Comparison of ENCODE assay signal across 8 cellular contexts in the genomic region with DNA sequence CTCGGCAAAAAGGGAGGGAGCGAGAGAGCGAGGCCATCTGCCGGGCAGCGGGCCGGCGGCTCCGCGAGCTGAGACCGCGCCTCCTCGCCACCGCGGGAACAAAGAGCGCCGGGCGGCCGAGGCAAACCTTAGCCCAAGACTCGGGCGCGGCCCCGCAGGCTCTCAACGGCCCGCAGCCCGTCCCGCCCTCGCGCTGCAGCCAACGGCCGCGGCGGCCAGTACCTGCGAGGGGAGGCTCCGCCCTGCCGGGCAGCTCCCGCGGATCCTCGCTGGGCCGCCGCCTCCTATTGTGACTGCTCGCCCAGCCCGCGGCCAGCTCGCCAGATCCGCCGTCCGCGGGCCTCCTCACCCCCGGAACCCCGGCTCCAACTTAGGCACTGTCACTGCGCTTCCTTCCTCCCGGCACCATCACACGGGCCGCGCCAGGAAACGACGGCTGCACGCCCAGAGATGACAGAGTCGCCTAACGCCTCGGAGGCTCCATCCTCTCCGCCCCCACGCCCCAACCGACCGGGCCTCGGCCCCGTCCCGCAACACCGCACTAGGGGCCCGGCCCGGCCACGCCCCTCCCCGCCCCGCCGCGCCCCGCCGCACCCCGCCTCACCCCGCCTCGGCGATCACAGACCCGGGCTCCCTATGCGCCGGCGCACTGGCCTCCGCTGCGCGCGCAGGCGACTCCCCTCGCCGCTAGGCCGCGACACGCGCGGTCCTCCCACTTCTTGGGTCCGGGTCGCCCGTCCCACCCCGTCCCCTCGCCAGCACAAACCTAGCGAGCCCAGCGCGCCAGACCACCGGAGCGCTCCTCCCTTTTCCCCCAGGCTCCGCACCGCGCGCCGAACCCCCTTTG. TPM values are rescaled to one million over a fixed set of nuclear protein-coding genes. Genes with fewer than 3 reads are reported as not detected.
DNase-seq lines count a peak whose midpoint lies in the region; ATAC-seq and TF ChIP-seq lines count a peak whose summit lies in the region.

No MANE protein-coding gene starts in this region.

- 0% methylated on average over 33 to 51 of the region's 113 CpGs for WGBS in lower leg skin, 2 donors

- ATAC-seq in GM19351 (IDR thresholded peaks at IDR 0.05; ENCODE audit: unreplicated experiment) (peak; percentile 67), HG03469 (IDR thresholded peaks at IDR 0.05; ENCODE audit: unreplicated experiment) (peak; percentile 40)

- TF ChIP-seq CTCF in lower leg skin (IDR thresholded peaks at IDR 0.05), result no peak

- intact Hi-C loops in lower leg skin (cut with DNase I; ENCODE audit: low total_unique reads), result loop anchor here (10.0 kb wide), 1 partner anchor 54 kb away; no protein-coding TSS in a partner anchor

- TF ChIP-seq POLR2A in lower leg skin (IDR thresholded peaks at IDR 0.05), result no peak

- peak overlapping the region; percentile 64 for H3K4me3 ChIP-seq in lower leg skin (ENCODE audit: low read depth, poor library complexity, severe bottlenecking)

- DNase-seq in C1 segment of cervical spinal cord (lab: John Stamatoyannopoulos, UW) (peak; percentile 67 to 97 (median 88)), NCI-H69 (lab: John Stamatoyannopoulos, UW) (peak; percentile 96), dermis blood vessel endothelial cell (peak; percentile 90), lower leg skin (ENCODE audit: low spot score in 2 of 2) (peak; percentile 81 to 97)
- DNase-seq in activated CD4-positive, alpha-beta T cell treated with anti-CD3 and anti-CD28 coated beads, Interleukin-2, amount 50 U/mL, for 4 hours, result peak; percentile 86 to 87
- DNase-seq in stimulated activated CD4-positive, alpha-beta T cell treated with anti-CD3 and anti-CD28 coated beads, Interleukin-4, amount 100 ng/mL, for 4 hours, result peak; percentile 87 to 94

RNA-seq across cellular contexts. Expression of gene RNF38, which starts 0.5 kb away (rescaled TPM):
- 23.0 and 43.9 TPM in 2 replicates for total RNA-seq in dermis blood vessel endothelial cell
- 10 to 100 TPM; 17.3 to 27.0 (median 23.4) TPM for total RNA-seq in lower leg skin

Comparison
In these comparisons a context has a peak if more than half of its experiments do, and no peak if none do; other contexts are left out.
1. Peak in every context shown above with its lines: DNase-seq, ATAC-seq and H3K4me3 ChIP-seq.